8 cellular contexts compared by ENCODE assay signal in genomic region chr20:62860924-62861691, GRCh38. TPM values are rescaled to one million over a fixed set of nuclear protein-coding genes. Genes with fewer than 3 reads are reported as not detected.
DNase-seq lines count a peak whose midpoint lies in the region; ATAC-seq, FAIRE-seq and TF ChIP-seq lines count a peak whose summit lies in the region.

No MANE protein-coding gene starts in this region.

- no peaks in the 10 kb centered on the region for H3K9me1 ChIP-seq in keratinocyte (ENCODE audit: control insufficient read depth, extremely low read depth, insufficient read depth, low read length)

- H3K4me1 ChIP-seq in adipocyte (ENCODE audit: control insufficient read depth, insufficient read depth, low read length) (peaks cover 20% of the 10 kb centered on the region), keratinocyte (ENCODE audit: control insufficient read depth, extremely low read depth, insufficient read depth, low read length) (peaks cover 28% of the 10 kb centered on the region)

- H3K4me3 ChIP-seq in adipocyte (ENCODE audit: low read length) (peak overlapping the region; percentile 79), keratinocyte (ENCODE audit: control insufficient read depth in 2 of 3, extremely low read depth in 1 of 3, insufficient read depth in 2 of 3, low read depth in 1 of 3, low read length in 3 of 3) (peak overlapping the region; percentile 50 to 68 (median 64))

- ATAC-seq in GM18861 (IDR thresholded peaks at IDR 0.05; ENCODE audit: unreplicated experiment) (peak; percentile 30), HG02642 (IDR thresholded peaks at IDR 0.05; ENCODE audit: poor library complexity, unreplicated experiment) (peak; percentile 35)

- H3K9me3 ChIP-seq in adipocyte (ENCODE audit: control insufficient read depth, low read length) = peaks cover 2% of the 10 kb centered on the region
- H3K9me3 ChIP-seq in keratinocyte (ENCODE audit: control insufficient read depth, low read depth, low read length) = no peaks in the 10 kb centered on the region

- H3K27ac ChIP-seq in keratinocyte (ENCODE audit: control insufficient read depth, insufficient read depth, low read length) = peak overlapping the region; percentile 52

- H3K4me2 ChIP-seq in keratinocyte (ENCODE audit: control insufficient read depth, extremely low read depth, insufficient read depth, low read depth, low read length) = peak overlapping the region; percentile 90

- no peak for FAIRE-seq in keratinocyte (lab: Jason Lieb, UNC)

- peaks cover 8% of the 10 kb centered on the region for H4K20me1 ChIP-seq in keratinocyte (ENCODE audit: control insufficient read depth, extremely low read depth, insufficient read depth, low read length)

- H3K9ac ChIP-seq in adipocyte (ENCODE audit: low read length) (peak overlapping the region; percentile 60), keratinocyte (ENCODE audit: control insufficient read depth, extremely low read depth, insufficient read depth, low read length) (peak overlapping the region; percentile 73)

- DNase-seq in adipocyte (ENCODE audit: low read depth) (peak; percentile 69), keratinocyte (ENCODE audit: low read depth, low spot score) (no peak), HuH-7.5 (ENCODE audit: low spot score) (no peak), AG08396 (ENCODE audit: low spot score) (no peak)
- peak; percentile 37 for DNase-seq in stimulated activated naive CD4-positive, alpha-beta T cell treated with Interleukin-2 at 50 U/mL for 16 hours (lab: John Stamatoyannopoulos, UW)

- peaks cover 8% of the 10 kb centered on the region for H3K36me3 ChIP-seq in adipocyte (ENCODE audit: control insufficient read depth, insufficient read depth, low read length, severe bottlenecking)
- peaks cover 0 to 11% of the 10 kb centered on the region in 2 experiments for H3K36me3 ChIP-seq in keratinocyte (ENCODE audit: control insufficient read depth in 2 of 2, extremely low read depth in 1 of 2, insufficient read depth in 2 of 2, low read length in 2 of 2)

- H3K27me3 ChIP-seq in adipocyte (replicated peaks; ENCODE audit: control insufficient read depth, insufficient read depth, low read length) (no peaks in the 10 kb centered on the region), keratinocyte (ENCODE audit: control insufficient read depth, extremely low read depth, insufficient read depth, low read length) (no peaks in the 10 kb centered on the region)

- H3K79me2 ChIP-seq in keratinocyte (ENCODE audit: control insufficient read depth, insufficient read depth, low read length) = peaks cover 29% of the 10 kb centered on the region

- TF ChIP-seq CTCF in keratinocyte (optimal IDR thresholded peaks at IDR 0.05 in 1 of 3, IDR thresholded peaks at IDR 0.05 in 1 of 3, conservative IDR thresholded peaks at IDR 0.05 in 1 of 3; ENCODE audit: extremely low read depth in 1 of 3, insufficient read depth in 2 of 3, low read length in 3 of 3) = no peak

- H2AFZ ChIP-seq in keratinocyte (ENCODE audit: control insufficient read depth, low read length) = peak overlapping the region; percentile 81

- dilution Hi-C loops in keratinocyte (cut with MboI; ENCODE audit: extremely low pct_ligation_motif_present, low sequenced_read_pairs) = no loop called here

TF ChIP-seq in PFSK-1, 5 proteins besides CTCF, POLR2A, EP300 and RAD21:
- TF ChIP-seq FOXP2 (optimal IDR thresholded peaks at IDR 0.05; ENCODE audit: borderline replicate concordance, extremely low read depth, extremely low read length, insufficient read depth) (peak; percentile 27), REST (IDR thresholded peaks at IDR 0.05; ENCODE audit: insufficient read depth in 1 of 2, low read depth in 2 of 2, low read length in 2 of 2) (no peak)

RNA-seq across cellular contexts. Expression of gene TCFL5, which starts 0.5 kb away (rescaled TPM):
- polyA plus RNA-seq in PFSK-1 (2012; ENCODE audit: insufficient read length, low read depth) = 25.6 TPM
- polyA plus RNA-seq in keratinocyte = 9.9 to 14.6 TPM (median 14.5 TPM) in 3 replicates
- 17.4 TPM for polyA plus RNA-seq in keratinocyte (2011; ENCODE audit: low read depth)
- 10.9 and 13.6 TPM in 2 replicates for polyA plus RNA-seq in keratinocyte (2011; cell fraction: cytosol; rRNA removed)
- 10.4 and 11.7 TPM in 2 replicates for polyA plus RNA-seq in keratinocyte (2011; cell fraction: nucleus; rRNA removed)
- 9.6 and 10.0 TPM in 2 replicates for polyA plus RNA-seq in keratinocyte (2012; ENCODE audit: low replicate concordance)
- 1.1 to 6.7 TPM (median 5.7 TPM) in 3 replicates for polyA minus RNA-seq in keratinocyte
- 18.0 TPM for polyA minus RNA-seq in keratinocyte (2011; cell fraction: cytosol; rRNA and poly(A)+ RNA removed)
- 2.8 and 4.6 TPM in 2 replicates for polyA minus RNA-seq in keratinocyte (2011; cell fraction: nucleus; rRNA and poly(A)+ RNA removed)

RNA-seq across cellular contexts. Expression of gene COL9A3, which starts 44.3 kb away (rescaled TPM):
- polyA plus RNA-seq in PFSK-1 (2012; ENCODE audit: insufficient read length, low read depth) = 3.0 TPM
- 2.7 to 4.8 TPM (median 3.6 TPM) in 3 replicates for polyA plus RNA-seq in keratinocyte
- 0.36 TPM for polyA plus RNA-seq in keratinocyte (2011; ENCODE audit: low read depth)
- polyA plus RNA-seq in keratinocyte (2011; cell fraction: cytosol; rRNA removed) = 1.7 and 3.6 TPM in 2 replicates
- 2.0 and 2.6 TPM in 2 replicates for polyA plus RNA-seq in keratinocyte (2011; cell fraction: nucleus; rRNA removed)
- polyA plus RNA-seq in keratinocyte (2012; ENCODE audit: low replicate concordance) = 1.5 and 7.3 TPM in 2 replicates
- polyA minus RNA-seq in keratinocyte = 0.23 to 0.61 TPM in 2 of 3 replicates, not detected in the other
- polyA minus RNA-seq in keratinocyte (2011; cell fraction: cytosol; rRNA and poly(A)+ RNA removed) = 5.4 TPM
- polyA minus RNA-seq in keratinocyte (2011; cell fraction: nucleus; rRNA and poly(A)+ RNA removed) = 0.47 and 0.84 TPM in 2 replicates

RNA-seq across cellular contexts. Expression of gene OGFR, which starts 56.5 kb away (rescaled TPM):
- 71.7 TPM for polyA plus RNA-seq in PFSK-1 (2012; ENCODE audit: insufficient read length, low read depth)
- 29.8 to 39.8 TPM (median 31.5 TPM) in 3 replicates for polyA plus RNA-seq in keratinocyte
- 12.8 TPM for polyA plus RNA-seq in keratinocyte (2011; ENCODE audit: low read depth)
- polyA plus RNA-seq in keratinocyte (2011; cell fraction: cytosol; rRNA removed) = 17.3 and 32.5 TPM in 2 replicates
- 43.7 and 47.3 TPM in 2 replicates for polyA plus RNA-seq in keratinocyte (2011; cell fraction: nucleus; rRNA removed)
- polyA plus RNA-seq in keratinocyte (2012; ENCODE audit: low replicate concordance) = 10.9 and 37.3 TPM in 2 replicates
- polyA minus RNA-seq in keratinocyte = 17.8 to 29.0 TPM (median 26.5 TPM) in 3 replicates
- 44.1 TPM for polyA minus RNA-seq in keratinocyte (2011; cell fraction: cytosol; rRNA and poly(A)+ RNA removed)
- 20.3 and 22.1 TPM in 2 replicates for polyA minus RNA-seq in keratinocyte (2011; cell fraction: nucleus; rRNA and poly(A)+ RNA removed)

Comparison
In these comparisons a context has a peak if more than half of its experiments do, and no peak if none do; other contexts are left out.
1. DNase-seq: peak in adipocyte (single experiment) and stimulated activated naive CD4-positive, alpha-beta T cell treated with Interleukin-2 at 50 U/mL for 16 hours (single experiment); none in keratinocyte (single experiment), HuH-7.5 (single experiment) and AG08396 (single experiment).